Comparison of ENCODE assay signal across 1 cellular context in genomic region chr11:94297967-94298576, GRCh38.
TF ChIP-seq lines count a peak whose summit lies in the region.

No MANE protein-coding gene starts in this region.

TF ChIP-seq in H1, 55 proteins besides CTCF, POLR2A, EP300 and RAD21 (continued from another document):
- TF ChIP-seq, protein P1, sequence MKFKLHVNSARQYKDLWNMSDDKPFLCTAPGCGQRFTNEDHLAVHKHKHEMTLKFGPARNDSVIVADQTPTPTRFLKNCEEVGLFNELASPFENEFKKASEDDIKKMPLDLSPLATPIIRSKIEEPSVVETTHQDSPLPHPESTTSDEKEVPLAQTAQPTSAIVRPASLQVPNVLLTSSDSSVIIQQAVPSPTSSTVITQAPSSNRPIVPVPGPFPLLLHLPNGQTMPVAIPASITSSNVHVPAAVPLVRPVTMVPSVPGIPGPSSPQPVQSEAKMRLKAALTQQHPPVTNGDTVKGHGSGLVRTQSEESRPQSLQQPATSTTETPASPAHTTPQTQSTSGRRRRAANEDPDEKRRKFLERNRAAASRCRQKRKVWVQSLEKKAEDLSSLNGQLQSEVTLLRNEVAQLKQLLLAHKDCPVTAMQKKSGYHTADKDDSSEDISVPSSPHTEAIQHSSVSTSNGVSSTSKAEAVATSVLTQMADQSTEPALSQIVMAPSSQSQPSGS (IDR thresholded peaks at IDR 0.05; ENCODE audit: low read length): no peak
- TF ChIP-seq TAF7 (optimal IDR thresholded peaks at IDR 0.05; ENCODE audit: borderline replicate concordance, low read depth, low read length): no peak
- no peak for TF ChIP-seq EZH2 (IDR thresholded peaks at IDR 0.05; ENCODE audit: low read depth, low read length, severe bottlenecking)
